8 cellular contexts compared by ENCODE assay signal in the genomic region with DNA sequence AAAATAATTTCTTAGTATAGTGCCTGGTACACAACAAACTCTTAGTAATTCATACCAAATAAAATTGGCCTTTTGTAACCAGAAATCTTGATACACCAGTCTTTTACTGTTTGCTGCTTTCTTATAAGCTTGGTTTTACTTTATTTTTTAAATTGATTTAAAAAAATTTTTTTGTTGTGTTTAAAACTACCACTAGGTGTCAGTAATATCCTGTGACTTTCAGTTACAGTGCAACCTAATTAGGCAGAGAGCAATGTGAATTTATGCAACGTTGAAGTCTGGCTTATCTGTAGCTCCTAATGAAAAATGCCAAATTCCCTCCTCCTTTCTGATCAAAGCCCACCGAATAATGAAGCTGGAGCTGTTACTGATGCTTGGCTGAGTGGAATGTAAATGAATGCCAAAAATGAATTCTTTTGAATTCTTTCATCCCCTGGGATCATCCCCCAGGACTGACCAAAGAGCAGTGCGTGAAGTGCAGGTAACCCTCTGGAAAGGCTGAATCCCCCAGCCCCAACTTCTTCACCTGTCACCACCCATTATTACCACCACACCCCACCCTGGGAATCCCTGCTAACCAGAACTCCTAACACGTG. TPM values are rescaled to one million over a fixed set of nuclear protein-coding genes. Genes with fewer than 3 reads are reported as not detected.
DNase-seq lines count a peak whose midpoint lies in the region; ATAC-seq, FAIRE-seq and TF ChIP-seq lines count a peak whose summit lies in the region.

No MANE protein-coding gene starts in this region.

- H2AFZ ChIP-seq in OCI-LY3 (ENCODE audit: low read depth, low read length), result no peak overlapping the region
- H2AFZ ChIP-seq in parathyroid adenoma, result no peak overlapping the region

- TF ChIP-seq CTCF in Caco-2 (IDR thresholded peaks at IDR 0.05; ENCODE audit: insufficient read depth in 1 of 2, low read depth in 1 of 2, low read length in 1 of 2, severe bottlenecking in 1 of 2, unreplicated experiment in 1 of 2) (peak; percentile 31 to 53), OCI-LY3 (IDR thresholded peaks at IDR 0.05; ENCODE audit: low read depth, low read length) (peak; percentile 59), epithelial cell of esophagus (IDR thresholded peaks at IDR 0.05; ENCODE audit: insufficient read depth, low read depth, low read length, missing control alignments) (peak; percentile 41), parathyroid adenoma (IDR thresholded peaks at IDR 0.05) (peak; percentile 75)

- no peaks in the 10 kb centered on the region for H3K27me3 Mint-ChIP-seq in Caco-2 (ENCODE audit: insufficient read depth, unreplicated experiment)

- no peaks in the 10 kb centered on the region for H3K9me3 Mint-ChIP-seq in Caco-2 (ENCODE audit: unreplicated experiment)

- no peak overlapping the region for H3K9ac ChIP-seq in OCI-LY3 (ENCODE audit: low read length)
- no peak overlapping the region for H3K9ac ChIP-seq in parathyroid adenoma

- peaks cover 5% of the 10 kb centered on the region for H3K36me3 Mint-ChIP-seq in Caco-2 (ENCODE audit: insufficient read depth, unreplicated experiment)

- no peak for DNase-seq in Caco-2
- DNase-seq in HTR-8/SVneo (ENCODE audit: insufficient read length, low spot score), result peak; percentile 48
- DNase-seq in epithelial cell of esophagus (ENCODE audit: low read depth), result peak; percentile 65
- DNase-seq in activated effector memory CD4-positive, alpha-beta T cell treated with anti-CD3 and anti-CD28 coated beads, Interleukin-2, amount 50 U/mL, for 16 hours, result no peak

- no peak for FAIRE-seq in HTR-8/SVneo (lab: Jason Lieb, UNC)

- H3K4me1 ChIP-seq in Caco-2 (no peaks in the 10 kb centered on the region), OCI-LY3 (ENCODE audit: low read length) (peaks cover 21% of the 10 kb centered on the region), parathyroid adenoma (peaks cover 3% of the 10 kb centered on the region)

- peaks cover 12% of the 10 kb centered on the region for H3K4me1 Mint-ChIP-seq in Caco-2 (ENCODE audit: low read depth, unreplicated experiment)

- H3K4me3 Mint-ChIP-seq in Caco-2 (ENCODE audit: unreplicated experiment), result no peak overlapping the region

- POLR2A ChIA-PET in Caco-2 (lab: Charles Lee), result no interaction called here

- H3K4me2 ChIP-seq in OCI-LY3 (ENCODE audit: low read length) (no peak overlapping the region), parathyroid adenoma (ENCODE audit: low read length) (no peak overlapping the region)

- ATAC-seq in HG03378 (IDR thresholded peaks at IDR 0.05; ENCODE audit: unreplicated experiment) (no peak), GM18511 (IDR thresholded peaks at IDR 0.05; ENCODE audit: unreplicated experiment) (no peak)

- H3K27ac ChIP-seq in OCI-LY3 (ENCODE audit: low read length), result no peak overlapping the region
- no peak overlapping the region for H3K27ac ChIP-seq in parathyroid adenoma

- H3K9me3 ChIP-seq in Caco-2 (no peaks in the 10 kb centered on the region), OCI-LY3 (ENCODE audit: insufficient read depth, low read length) (no peaks in the 10 kb centered on the region), parathyroid adenoma (ENCODE audit: control insufficient read depth, low read length) (no peaks in the 10 kb centered on the region)

- H3K27me3 ChIP-seq in Caco-2 (replicated peaks; ENCODE audit: control insufficient read depth, insufficient read depth, low read length) (no peaks in the 10 kb centered on the region), OCI-LY3 (ENCODE audit: low read depth, low read length) (no peaks in the 10 kb centered on the region), parathyroid adenoma (ENCODE audit: control insufficient read depth, insufficient read depth, low read length) (no peaks in the 10 kb centered on the region)

- peaks cover 10% of the 10 kb centered on the region for H3K79me2 ChIP-seq in OCI-LY3 (ENCODE audit: low read length)
- H3K79me2 ChIP-seq in parathyroid adenoma, result peaks cover 2% of the 10 kb centered on the region

- CTCF ChIA-PET in Caco-2 (lab: Charles Lee), result interaction anchor here (1.0 to 1.2 kb wide), 9 partner anchors 10 to 362 kb away, joined by 3 to 11 read pairs (median 5); no protein-coding TSS in a partner anchor

- H3K27ac Mint-ChIP-seq in Caco-2 (ENCODE audit: unreplicated experiment), result no peak overlapping the region

- H3K4me3 ChIP-seq in Caco-2 (ENCODE audit: low read depth, low read length), result no peak overlapping the region
- no peak overlapping the region for H3K4me3 ChIP-seq in OCI-LY3 (ENCODE audit: low read length)
- no peak overlapping the region for H3K4me3 ChIP-seq in epithelial cell of esophagus (ENCODE audit: low read length)
- H3K4me3 ChIP-seq in parathyroid adenoma (ENCODE audit: low read depth, low read length), result no peak overlapping the region

- H4K20me1 ChIP-seq in OCI-LY3 (ENCODE audit: insufficient read depth, low read length), result no peaks in the 10 kb centered on the region

- no peaks in the 10 kb centered on the region for H3K36me3 ChIP-seq in Caco-2 (ENCODE audit: control insufficient read depth, insufficient read depth, low read length)
- H3K36me3 ChIP-seq in OCI-LY3 (replicated peaks; ENCODE audit: low read depth, low read length), result peaks cover 8% of the 10 kb centered on the region
- no peaks in the 10 kb centered on the region for H3K36me3 ChIP-seq in parathyroid adenoma (ENCODE audit: control insufficient read depth, insufficient read depth, low read length)

- BruUV-seq in Caco-2 (replicated peaks; lab: Mats Ljungman, UMichigan), result no TSS peak

- intact Hi-C loops in Caco-2 (cut with micrococcal nuclease; ENCODE audit: unreplicated experiment), result loop anchor here (1.0 to 5.0 kb wide), 4 partner anchors 34 to 366 kb away; no protein-coding TSS in a partner anchor

RNA-seq across cellular contexts. Expression of a gene that starts 3.8 kb away (rescaled TPM):
- total RNA-seq in Caco-2 (2022), result 6.8 and 7.1 TPM in 2 replicates

Comparison
In these comparisons a context has a peak if more than half of its experiments do, and no peak if none do; other contexts are left out.
1. DNase-seq: peak in HTR-8/SVneo (single experiment) and epithelial cell of esophagus (single experiment); none in Caco-2 (0 of 2) and activated effector memory CD4-positive, alpha-beta T cell treated with anti-CD3 and anti-CD28 coated beads, Interleukin-2, amount 50 U/mL, for 16 hours (single experiment).
2. Peak in every context shown above with its lines, with median percentiles within 50 percentile points of each other: CTCF ChIP-seq.